Comparison of ENCODE assay signal across 20 cellular contexts in the genomic region with DNA sequence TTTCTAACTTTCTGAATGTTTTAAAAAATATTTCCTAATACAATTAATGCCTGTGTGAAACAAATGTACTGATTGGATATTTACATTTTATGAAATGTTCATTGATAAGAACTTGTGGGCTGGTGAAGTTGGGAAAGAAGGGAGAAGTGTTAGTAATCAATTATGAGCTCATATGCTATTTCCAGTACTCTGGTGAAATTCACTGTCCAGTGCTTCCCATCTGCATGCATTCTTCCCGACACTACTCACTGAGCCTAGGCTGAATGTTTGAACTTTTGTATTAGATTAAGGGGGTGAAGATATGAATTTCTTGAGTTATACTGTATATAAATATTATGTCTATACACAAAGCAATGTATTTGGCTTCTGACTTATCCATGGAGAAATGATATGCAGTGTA. TPM values are rescaled to one million over a fixed set of nuclear protein-coding genes. Genes with fewer than 3 reads are reported as not detected.
DNase-seq lines count a peak whose midpoint lies in the region; ATAC-seq, FAIRE-seq and TF ChIP-seq lines count a peak whose summit lies in the region.
"Had no signal": no experiment of that assay in that cellular context is flagged by ENCODE, and none has a peak within 500 bp of the region (broad histone marks: within the 10 kb centered on the region; RNA-seq: fewer than 3 reads in every experiment).

No MANE protein-coding gene starts in this region.

- H3K9me3 ChIP-seq in right cardiac atrium (ENCODE audit: control insufficient read depth, low read length) (no peaks in the 10 kb centered on the region), aorta (ENCODE audit: control insufficient read depth, low read length) (no peaks in the 10 kb centered on the region)
- H3K9me3 ChIP-seq: adrenal gland, BE2C, HAP-1, mucosa of descending colon had no signal

- 22% methylated on average over 1 of the region's 1 CpG for WGBS in right cardiac atrium
- 55 to 69% methylated on average over 1 of the region's 1 CpG for WGBS in aorta, 2 donors

- H3K27me3 ChIP-seq in bronchial epithelial cell (ENCODE audit: control insufficient read depth, insufficient read depth, low read length) (no peaks in the 10 kb centered on the region), right cardiac atrium (ENCODE audit: control insufficient read depth, insufficient read depth) (no peaks in the 10 kb centered on the region), aorta (ENCODE audit: control insufficient read depth in 1 of 2, insufficient read depth in 2 of 2, low read length in 1 of 2) (no peaks in the 10 kb centered on the region)
- H3K27me3 ChIP-seq: adrenal gland, BE2C had no signal

- H3K4me3 ChIP-seq in bronchial epithelial cell (ENCODE audit: low read depth, low read length) (no peak overlapping the region), right cardiac atrium (ENCODE audit: low read length) (no peak overlapping the region), coronary artery (no peak overlapping the region), aorta (ENCODE audit: low read length in 2 of 2) (no peak overlapping the region)
- H3K4me3 ChIP-seq: adrenal gland, HAP-1, mucosa of descending colon had no signal

- no peak for FAIRE-seq in bronchial epithelial cell (lab: Jason Lieb, UNC)
- FAIRE-seq: colon, D721Med had no signal

- H3K36me3 ChIP-seq in bronchial epithelial cell (ENCODE audit: control insufficient read depth, insufficient read depth, low read length), result no peaks in the 10 kb centered on the region
- no peaks in the 10 kb centered on the region for H3K36me3 ChIP-seq in aorta (ENCODE audit: control insufficient read depth in 1 of 2, insufficient read depth in 2 of 2, low read length in 1 of 2)
- H3K36me3 ChIP-seq: adrenal gland, BE2C, HAP-1 had no signal

- H3K4me1 ChIP-seq in right cardiac atrium (ENCODE audit: control insufficient read depth, insufficient read depth, low read length) (no peaks in the 10 kb centered on the region), aorta (ENCODE audit: control insufficient read depth in 1 of 2, insufficient read depth in 2 of 2, low read length in 2 of 2) (no peaks in the 10 kb centered on the region)
- H3K4me1 ChIP-seq: BE2C, HAP-1 had no signal

- TF ChIP-seq CTCF in bronchial epithelial cell (IDR thresholded peaks at IDR 0.05; ENCODE audit: insufficient read depth, low read length, severe bottlenecking) (no peak), coronary artery (IDR thresholded peaks at IDR 0.05) (no peak)

- DNase-seq in AG08396 (ENCODE audit: low spot score) (peak; percentile 66), HuH-7 (ENCODE audit: low spot score) (peak; percentile 21), bronchial epithelial cell (ENCODE audit: low read depth) (peak; percentile 78), right cardiac atrium (no peak), coronary artery (ENCODE audit: low spot score) (no peak), aorta (no peak), DMS153 treated with DMSO at 0.1 percent for 48 hours (lab: John Stamatoyannopoulos, UW; ENCODE audit: unreplicated experiment) (no peak)
- DNase-seq: activated CD8-positive, alpha-beta T cell treated with anti-CD3 and anti-CD28 coated beads for 36 hours; activated T-cell treated with anti-CD3 and anti-CD28 coated beads, Interleukin-2, amount 50 U/mL, for 72 hours; BE2C; mucosa of descending colon; NCI-H2107; NCI-H69; occipital lobe; stimulated activated CD4-positive, alpha-beta T cell treated with anti-CD3 and anti-CD28 coated beads, Interleukin-2, amount 100 ng/mL, for 48 hours had no signal

- intact Hi-C loops in right cardiac atrium (cut with DNase I), result no loop called here
- intact Hi-C loops in aorta (cut with DNase I), result no loop called here

- peak; percentile 37 to 51 for ATAC-seq in right cardiac atrium
- no peak for ATAC-seq in HG03565 (IDR thresholded peaks at IDR 0.05; ENCODE audit: unreplicated experiment)
- ATAC-seq in aorta (ENCODE audit: low FRiP score), result no peak
- ATAC-seq: activated CD8-positive, alpha-beta T cell treated with anti-CD3 and anti-CD28 coated beads for 36 hours; activated T-cell treated with anti-CD3 and anti-CD28 coated beads, Interleukin-2, amount 50 U/mL, for 72 hours; mucosa of descending colon had no signal

- H3K27ac ChIP-seq in right cardiac atrium (ENCODE audit: low read length), result no peak overlapping the region
- no peak overlapping the region for H3K27ac ChIP-seq in coronary artery
- no peak overlapping the region for H3K27ac ChIP-seq in aorta (ENCODE audit: low read depth in 1 of 2, low read length in 2 of 2)

RNA-seq across cellular contexts. Expression of a gene that starts 36.0 kb away (rescaled TPM):
- total RNA-seq in bronchial epithelial cell, result 0.26 and 0.51 TPM in 2 replicates
- total RNA-seq in right cardiac atrium, result under 1 TPM; 0.11 to 0.49 (median 0.28) TPM
- polyA plus RNA-seq in right cardiac atrium, result 0.14 TPM
- total RNA-seq in aorta, result under 1 TPM; 0.42 to 0.52 TPM
- not detected for polyA plus RNA-seq in aorta

Comparison
In these comparisons a context has a peak if more than half of its experiments do, and no peak if none do; other contexts are left out.
1. DNase-seq: peak in AG08396 (single experiment), HuH-7 (single experiment) and bronchial epithelial cell (single experiment); none in right cardiac atrium (0 of 3), coronary artery (single experiment), aorta (0 of 2) and DMS153 treated with DMSO at 0.1 percent for 48 hours (single experiment).
2. ATAC-seq: peak in right cardiac atrium (2 of 2); none in HG03565 (single experiment) and aorta (single experiment).